In the genomic region with DNA sequence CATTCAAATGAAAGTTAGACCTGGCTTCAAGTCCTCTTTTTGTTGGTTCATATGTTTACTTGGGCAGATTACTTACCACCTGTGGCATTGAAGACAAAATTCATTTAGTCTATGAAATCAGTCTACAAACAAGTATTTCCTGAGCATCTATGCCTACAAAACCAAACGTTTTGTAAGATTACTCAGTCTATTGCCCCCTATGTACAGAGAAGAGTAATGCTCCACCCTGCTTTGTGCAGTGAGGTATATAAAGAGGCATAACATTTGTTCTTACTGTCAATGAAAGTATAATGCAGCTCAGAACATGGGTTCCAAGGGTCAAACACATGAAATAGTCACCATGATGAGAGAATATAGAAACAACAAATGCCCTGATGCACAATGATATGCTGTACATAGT, we compare ENCODE assay signal across 16 cellular contexts.
A peak's percentile ranks its signal among the peaks of the same experiment; 100 is the strongest.
DNase-seq lines count a peak whose midpoint lies in the region; TF ChIP-seq lines count a peak whose summit lies in the region.
"Had no signal": no experiment of that assay in that cellular context is flagged by ENCODE, and none has a peak within 500 bp of the region (broad histone marks: within the 10 kb centered on the region; RNA-seq: fewer than 3 reads in every experiment).

No MANE protein-coding gene starts in this region.

- no peak overlapping the region for H3K4me2 ChIP-seq in H9 (ENCODE audit: insufficient read depth, insufficient read length, low read length)

- H3K4ac ChIP-seq in H9 (ENCODE audit: low read depth, low read length) = no peak overlapping the region

- no peak overlapping the region for H4K5ac ChIP-seq in H9 (ENCODE audit: insufficient read length, low read depth, low read length)

- H2AFZ ChIP-seq in H9 (ENCODE audit: low read length) = no peak overlapping the region

- no peak overlapping the region for H2BK15ac ChIP-seq in H9 (ENCODE audit: low read depth, low read length)

- no peaks in the 10 kb centered on the region for H3K79me2 ChIP-seq in H9 (ENCODE audit: insufficient read depth, low read length)

- no peak overlapping the region for H4K8ac ChIP-seq in H9 (replicated peaks; ENCODE audit: insufficient read length, low read depth, low read length)

- H3K27ac Mint-ChIP-seq in H9 (no peak overlapping the region), endodermal cell (no peak overlapping the region)
- H3K27ac Mint-ChIP-seq: CD14-positive monocyte had no signal

- H3K4me3 Mint-ChIP-seq in H9 = no peak overlapping the region; a peak in 1 of 5 replicates
- no peak overlapping the region for H3K4me3 Mint-ChIP-seq in endodermal cell
- H3K4me3 Mint-ChIP-seq: CD14-positive monocyte had no signal

- H3T11ph ChIP-seq in H9 (ENCODE audit: low read length) = no peak overlapping the region

- H3K9me3 ChIP-seq in H9 (ENCODE audit: control insufficient read depth, low read depth, low read length) (no peaks in the 10 kb centered on the region), endodermal cell (ENCODE audit: control insufficient read depth, low read length) (no peaks in the 10 kb centered on the region), right atrium auricular region (no peaks in the 10 kb centered on the region), SJCRH30 (replicated peaks) (no peaks in the 10 kb centered on the region)
- H3K9me3 ChIP-seq: Caco-2 had no signal

- no peak overlapping the region for H2AK5ac ChIP-seq in H9 (ENCODE audit: insufficient read length, low read length)

- H4K20me1 ChIP-seq in H9 (ENCODE audit: control insufficient read depth, insufficient read depth, insufficient read length) = no peaks in the 10 kb centered on the region

- H3K27me3 Mint-ChIP-seq in H9 (ENCODE audit: low read depth) = no peaks in the 10 kb centered on the region
- H3K27me3 Mint-ChIP-seq in endodermal cell (ENCODE audit: insufficient read depth) = no peaks in the 10 kb centered on the region

- H3K9me3 Mint-ChIP-seq in H9 = no peaks in the 10 kb centered on the region
- H3K9me3 Mint-ChIP-seq in endodermal cell = no peaks in the 10 kb centered on the region

- H3K14ac ChIP-seq in H9 (ENCODE audit: insufficient read depth, low read length) = no peak overlapping the region

- peaks cover 3% of the 10 kb centered on the region for H3K4me1 ChIP-seq in H9 (ENCODE audit: insufficient read depth, low read length)
- H3K4me1 ChIP-seq in endodermal cell (ENCODE audit: control insufficient read depth, insufficient read depth, low read length) = no peaks in the 10 kb centered on the region
- no peaks in the 10 kb centered on the region for H3K4me1 ChIP-seq in right atrium auricular region
- H3K4me1 ChIP-seq in SJCRH30 = no peaks in the 10 kb centered on the region
- H3K4me1 ChIP-seq: Caco-2 had no signal

- no peak overlapping the region for H4K91ac ChIP-seq in H9 (ENCODE audit: insufficient read length, low read depth, low read length)

- no peak overlapping the region for H3K23ac ChIP-seq in H9 (ENCODE audit: insufficient read length, low read depth, low read length)

- H3K56ac ChIP-seq in H9 (ENCODE audit: insufficient read length, low read depth, low read length) = no peak overlapping the region

- peak; percentile 62 for TF ChIP-seq CTCF in H9 (conservative IDR thresholded peaks at IDR 0.05)
- peak; percentile 65 for TF ChIP-seq CTCF in endodermal cell (conservative IDR thresholded peaks at IDR 0.05)
- peak; percentile 15 for TF ChIP-seq CTCF in retinal pigment epithelial cell (conservative IDR thresholded peaks at IDR 0.05; ENCODE audit: low read depth, low read length)
- no peak for TF ChIP-seq CTCF in right atrium auricular region (IDR thresholded peaks at IDR 0.05)

- no peak overlapping the region for H2BK20ac ChIP-seq in H9 (ENCODE audit: low read depth, low read length, poor library complexity, severe bottlenecking)

- no peak overlapping the region for H2BK12ac ChIP-seq in H9 (ENCODE audit: insufficient read length, low read depth, low read length)

- no peaks in the 10 kb centered on the region for H3K23me2 ChIP-seq in H9 (ENCODE audit: insufficient read length, low read depth, low read length, poor library complexity, severe bottlenecking)

- DNase-seq in DMS53 (lab: John Stamatoyannopoulos, UW) (peak; percentile 19), DMS53 treated with DMSO at 0.1 percent for 48 hours (lab: John Stamatoyannopoulos, UW; ENCODE audit: unreplicated experiment) (no peak), H9 (no peak), endodermal cell (no peak), retinal pigment epithelial cell (ENCODE audit: low read depth) (no peak), right atrium auricular region (ENCODE audit: low spot score) (no peak), SJCRH30 (no peak), NOMO-1 (lab: John Stamatoyannopoulos, UW; ENCODE audit: unreplicated experiment in 2 of 2) (no peak)
- DNase-seq: Caco-2, DMS79 treated with DMSO at 0.1 percent for 48 hours, NCI-H1092 treated with DMSO at 0.1 percent for 48 hours, NCI-H1694 treated with DMSO at 0.1 percent for 48 hours, NCI-H345, NCI-H526 treated with DMSO at 0.1 percent for 48 hours had no signal

- no peak overlapping the region for H2BK120ac ChIP-seq in H9 (ENCODE audit: low read depth, low read length, poor library complexity, severe bottlenecking)

- H3K79me1 ChIP-seq in H9 (ENCODE audit: insufficient read depth, low read depth, low read length, poor library complexity, severe bottlenecking) = no peaks in the 10 kb centered on the region

- H2BK5ac ChIP-seq in H9 (ENCODE audit: insufficient read length, low read length) = no peak overlapping the region

- no peak overlapping the region for H3K27ac ChIP-seq in H9 (ENCODE audit: insufficient read length, low read depth, low read length)
- H3K27ac ChIP-seq in endodermal cell (ENCODE audit: low read depth, low read length) = no peak overlapping the region
- H3K27ac ChIP-seq in right atrium auricular region = no peak overlapping the region
- no peak overlapping the region for H3K27ac ChIP-seq in SJCRH30
- H3K27ac ChIP-seq: SK-N-MC had no signal

- H3K18ac ChIP-seq in H9 (ENCODE audit: insufficient read length, low read depth, low read length) = no peak overlapping the region

- H3K4me3 ChIP-seq in endodermal cell (ENCODE audit: low read length) = no peak overlapping the region
- no peak overlapping the region for H3K4me3 ChIP-seq in retinal pigment epithelial cell (ENCODE audit: low read length)
- H3K4me3 ChIP-seq in right atrium auricular region = no peak overlapping the region
- no peak overlapping the region for H3K4me3 ChIP-seq in SJCRH30
- H3K4me3 ChIP-seq: SK-N-MC had no signal

- no peak overlapping the region for H3K9ac ChIP-seq in H9 (ENCODE audit: extremely low read depth, insufficient read length, low read length)
- H3K9ac ChIP-seq in endodermal cell (ENCODE audit: extremely low read depth, low read length, poor library complexity, severe bottlenecking) = no peak overlapping the region

- no peaks in the 10 kb centered on the region for H3K36me3 Mint-ChIP-seq in H9 (ENCODE audit: insufficient read depth in 1 of 3, low read depth in 3 of 3)
- no peaks in the 10 kb centered on the region for H3K36me3 Mint-ChIP-seq in endodermal cell (ENCODE audit: low read depth)
- H3K36me3 Mint-ChIP-seq: CD14-positive monocyte had no signal

- WGBS in H9 (ENCODE audit: extremely low coverage, insufficient read length, low lambda C conversion rate) = no CpG with 5 or more reads among the region's 1 CpG
- WGBS in endodermal cell (ENCODE audit: insufficient coverage in 1 of 2, insufficient read length in 1 of 2), 2 experiments = 42% methylated on average over 1 of the region's 1 CpG; no CpG with 5 or more reads in 1 of the 2 experiments

- H3K4me1 Mint-ChIP-seq in H9 = no peaks in the 10 kb centered on the region
- H3K4me1 Mint-ChIP-seq in endodermal cell = no peaks in the 10 kb centered on the region
- H3K4me1 Mint-ChIP-seq: CD14-positive monocyte had no signal

- H3K36me3 ChIP-seq in endodermal cell (ENCODE audit: control insufficient read depth, insufficient read depth, low read length) (no peaks in the 10 kb centered on the region), right atrium auricular region (no peaks in the 10 kb centered on the region), SJCRH30 (no peaks in the 10 kb centered on the region)

- no peaks in the 10 kb centered on the region for H3K27me3 ChIP-seq in H9 (ENCODE audit: insufficient read depth, low read length)
- H3K27me3 ChIP-seq in endodermal cell (ENCODE audit: control insufficient read depth, insufficient read depth, low read length, poor library complexity, severe bottlenecking) = no peaks in the 10 kb centered on the region
- H3K27me3 ChIP-seq in right atrium auricular region = no peaks in the 10 kb centered on the region
- H3K27me3 ChIP-seq in SJCRH30 = no peaks in the 10 kb centered on the region

Comparison
In these comparisons a context has a peak if more than half of its experiments do, and no peak if none do; other contexts are left out.
1. CTCF ChIP-seq: peak in H9 (single experiment), endodermal cell (single experiment) and retinal pigment epithelial cell (single experiment); none in right atrium auricular region (0 of 2).